8 cellular contexts compared by ENCODE assay signal in the genomic region with DNA sequence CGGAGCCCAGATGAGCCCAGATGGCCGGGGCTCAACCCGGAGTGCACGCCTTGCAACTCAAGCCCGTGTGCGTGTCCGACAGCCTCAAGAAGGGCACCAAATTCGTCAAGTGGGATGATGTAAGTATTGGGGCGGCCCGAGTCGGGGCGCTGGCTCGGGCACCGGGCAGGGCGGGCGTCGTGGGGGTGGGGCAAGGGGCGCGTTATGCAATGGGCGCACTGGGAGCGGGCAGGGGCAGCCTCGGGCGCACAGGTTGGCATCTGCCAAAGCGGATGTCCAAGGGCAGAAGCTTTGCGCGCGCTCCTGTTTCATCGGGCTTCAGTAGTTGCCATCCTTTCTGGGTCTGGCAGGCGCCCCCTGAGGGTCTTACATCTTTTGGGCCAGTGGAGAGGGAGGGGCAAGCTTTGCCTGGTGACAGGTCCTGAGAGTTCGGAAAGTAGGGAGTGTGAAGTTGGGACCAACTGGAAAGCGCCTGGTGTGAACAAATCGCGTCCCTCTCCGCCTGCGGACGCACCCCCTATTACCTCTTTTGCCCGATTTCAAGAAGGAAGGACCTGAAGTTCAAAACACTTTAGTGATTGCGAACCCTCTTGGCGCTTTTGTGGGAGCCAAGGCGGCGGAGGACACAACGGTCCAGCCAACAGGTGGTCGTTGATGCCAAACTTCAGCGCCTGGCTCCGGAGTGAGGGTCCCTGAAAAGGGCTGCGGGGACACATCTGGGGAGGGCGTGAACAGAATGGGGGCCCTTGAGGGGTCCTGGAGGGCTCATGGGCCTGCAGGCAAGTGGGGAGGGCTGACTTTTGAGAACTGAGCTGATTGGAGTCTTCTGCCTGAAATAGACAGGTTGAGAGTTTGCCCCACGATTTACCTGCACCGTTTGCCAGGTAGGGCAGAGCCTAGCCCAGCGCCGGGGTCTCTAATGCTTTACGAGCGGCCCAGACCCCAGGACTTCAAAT. TPM values are rescaled to one million over a fixed set of nuclear protein-coding genes. Genes with fewer than 3 reads are reported as not detected.
A peak's percentile ranks its signal among the peaks of the same experiment; 100 is the strongest.
DNase-seq lines count a peak whose midpoint lies in the region; ATAC-seq lines count a peak whose summit lies in the region.

No MANE protein-coding gene starts in this region.

- ATAC-seq in natural killer cell treated with Interleukin-12 subunit alpha and Interleukin-12 subunit beta and Interleukin-15 and Interleukin-18, amount 100 ng/mL, for 72 hours: peak in 1 of 2 donors; percentile 32
- no peak for ATAC-seq in GM19351 (IDR thresholded peaks at IDR 0.05; ENCODE audit: unreplicated experiment)
- ATAC-seq in HG03097 (IDR thresholded peaks at IDR 0.05; ENCODE audit: low FRiP score, unreplicated experiment): no peak

- H3K27me3 Mint-ChIP-seq in natural killer cell treated with Interleukin-12 subunit alpha and Interleukin-12 subunit beta and Interleukin-15 and Interleukin-18, amount 100 ng/mL, for 72 hours: peaks cover 6 to 17% of the 10 kb centered on the region in 2 donors

- no peaks in the 10 kb centered on the region for H3K36me3 Mint-ChIP-seq in natural killer cell treated with Interleukin-12 subunit alpha and Interleukin-12 subunit beta and Interleukin-15 and Interleukin-18, amount 100 ng/mL, for 72 hours

- peak overlapping the region in 1 of 2 donors; percentile 55 for H3K27ac Mint-ChIP-seq in natural killer cell treated with Interleukin-12 subunit alpha and Interleukin-12 subunit beta and Interleukin-15 and Interleukin-18, amount 100 ng/mL, for 72 hours

- no peaks in the 10 kb centered on the region for H3K9me3 Mint-ChIP-seq in natural killer cell treated with Interleukin-12 subunit alpha and Interleukin-12 subunit beta and Interleukin-15 and Interleukin-18, amount 100 ng/mL, for 72 hours

- peak overlapping the region; percentile 86 for H3K4me3 Mint-ChIP-seq in natural killer cell treated with Interleukin-12 subunit alpha and Interleukin-12 subunit beta and Interleukin-15 and Interleukin-18, amount 100 ng/mL, for 72 hours

- DNase-seq in activated naive CD4-positive, alpha-beta T cell treated with Interleukin-2 at 50 U/mL for 16 hours: peak; percentile 25
- DNase-seq in activated naive CD4-positive, alpha-beta T cell (lab: John Stamatoyannopoulos, UW): no peak
- DNase-seq in activated CD4-positive, alpha-beta T cell treated with anti-CD3 and anti-CD28 coated beads, Interleukin-2, amount 50 U/mL, for 48 hours: peak; percentile 20 to 29
- DNase-seq in fibroblast of peridontal ligament (ENCODE audit: extremely low read depth): peak; percentile 52
- DNase-seq in natural killer cell treated with Interleukin-12 subunit alpha and Interleukin-12 subunit beta and Interleukin-15 and Interleukin-18, amount 100 ng/mL, for 72 hours (ENCODE audit: low spot score): no peak
- no peak for DNase-seq in germinal center (ENCODE audit: low spot score)

- peaks cover 16 to 30% of the 10 kb centered on the region in 2 donors for H3K4me1 Mint-ChIP-seq in natural killer cell treated with Interleukin-12 subunit alpha and Interleukin-12 subunit beta and Interleukin-15 and Interleukin-18, amount 100 ng/mL, for 72 hours (ENCODE audit: low read depth in 2 of 2)

RNA-seq across cellular contexts. Expression of gene PLCB1, which starts 0.8 kb away (rescaled TPM):
- 10 to 100 TPM; 12.3 to 13.4 TPM for total RNA-seq in natural killer cell treated with Interleukin-12 subunit alpha and Interleukin-12 subunit beta and Interleukin-15 and Interleukin-18, amount 100 ng/mL, for 72 hours

Comparison
In these comparisons a context has a peak if more than half of its experiments do, and no peak if none do; other contexts are left out.
1. DNase-seq: peak in activated naive CD4-positive, alpha-beta T cell treated with Interleukin-2 at 50 U/mL for 16 hours (single experiment), activated CD4-positive, alpha-beta T cell treated with anti-CD3 and anti-CD28 coated beads, Interleukin-2, amount 50 U/mL, for 48 hours (2 of 2) and fibroblast of peridontal ligament (single experiment); none in activated naive CD4-positive, alpha-beta T cell (0 of 4), natural killer cell treated with Interleukin-12 subunit alpha and Interleukin-12 subunit beta and Interleukin-15 and Interleukin-18, amount 100 ng/mL, for 72 hours (single experiment) and germinal center (single experiment).